In the genomic region with DNA sequence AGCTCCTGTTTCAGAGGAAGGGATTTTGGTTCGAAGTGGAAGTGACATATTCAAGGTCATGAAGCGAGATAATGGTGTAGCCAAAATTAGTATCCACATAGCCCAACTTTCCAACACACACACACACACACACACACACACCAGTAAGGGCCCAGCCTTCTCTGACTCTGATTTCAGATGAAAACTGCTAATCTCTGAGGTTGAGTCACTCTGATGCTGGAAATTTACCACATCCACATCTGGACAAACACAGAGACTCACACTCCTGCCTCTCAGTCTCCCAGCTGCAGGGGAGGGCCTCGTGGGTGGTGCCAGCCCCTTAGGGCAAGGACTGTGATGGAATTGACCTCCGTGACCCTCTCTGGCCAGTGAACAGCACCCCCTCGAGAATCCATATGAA, we compare ENCODE assay signal across 13 cellular contexts. TPM values are rescaled to one million over a fixed set of nuclear protein-coding genes. Genes with fewer than 3 reads are reported as not detected.
DNase-seq lines count a peak whose midpoint lies in the region; ATAC-seq, FAIRE-seq and TF ChIP-seq lines count a peak whose summit lies in the region.
"Had no signal": no experiment of that assay in that cellular context is flagged by ENCODE, and none has a peak within 500 bp of the region (broad histone marks: within the 10 kb centered on the region; RNA-seq: fewer than 3 reads in every experiment).

No MANE protein-coding gene starts in this region.

- TF ChIP-seq CTCF in fibroblast of mammary gland (conservative IDR thresholded peaks at IDR 0.05; ENCODE audit: control insufficient read depth, insufficient read depth, low read depth, low read length) (no peak), omental fat pad (IDR thresholded peaks at IDR 0.05) (no peak)

- no peak overlapping the region for H3K4me3 ChIP-seq in fibroblast of mammary gland (ENCODE audit: control insufficient read depth, low read depth, low read length)
- H3K4me3 ChIP-seq: GM12878, SJSA1 had no signal

- in situ Hi-C loops in ACHN (cut with HindIII; ENCODE audit: low pct_ligation_motif_present, low pct_unique_long_range_greater_than_20kb, low sequenced_read_pairs) = no loop called here

- DNase-seq in EH (ENCODE audit: low read depth) (peak; percentile 87), RCC 7860 (ENCODE audit: low spot score) (peak; percentile 33), fibroblast of mammary gland (ENCODE audit: low read depth) (peak; percentile 96), omental fat pad (ENCODE audit: low spot score) (no peak), epidermal melanocyte (ENCODE audit: insufficient read length, low spot score) (no peak), NCI-H526 (lab: John Stamatoyannopoulos, UW) (no peak), ACHN (no peak)
- no peak for DNase-seq in activated effector memory CD4-positive, alpha-beta T cell treated with anti-CD3 and anti-CD28 coated beads, Interleukin-2, amount 50 U/mL, for 16 hours
- DNase-seq: stimulated activated CD4-positive, alpha-beta T cell treated with anti-CD3 and anti-CD28 coated beads, Interleukin-12 subunit alpha, Interleukin-12 subunit beta, amount 100 ng/mL, for 4 hours had no signal

- peak; percentile 55 for ATAC-seq in omental fat pad (ENCODE audit: low FRiP score)
- ATAC-seq: GM12878 had no signal

- no peak for FAIRE-seq in RCC 7860 (lab: Jason Lieb, UNC)
- FAIRE-seq: GM12878 had no signal

RNA-seq across cellular contexts. Expression of a gene that starts 29.0 kb away (rescaled TPM):
- 10 to 100 TPM; 43.0 to 84.9 (median 57.7) TPM for total RNA-seq in omental fat pad

RNA-seq across cellular contexts. Expression of a gene that starts 42.6 kb away (rescaled TPM):
- total RNA-seq in omental fat pad = 1 to 10 TPM; 1.6 to 7.7 (median 3.5) TPM
- total RNA-seq: activated T-helper 1 cell treated with anti-CD3 and anti-CD28 coated beads, Interleukin-12 subunit alpha, Interleukin-12 subunit beta, Interleukin-2, Interleukin-4 antibody, amounts not matched to agents 30 ng/mL and 10 ng/mL and 1 ng/mL, durations not matched to agents 14 hours and 24 hours and 36 hours; HT-29; SJSA1 had no signal

RNA-seq across cellular contexts. Expression of a gene that starts 50.8 kb away (rescaled TPM):
- total RNA-seq in omental fat pad = 1 to 10 TPM in 1 of 4 donors, under 1 TPM in 1, not detected in 2; 0.46 to 1.1 TPM

Comparison
In these comparisons a context has a peak if more than half of its experiments do, and no peak if none do; other contexts are left out.
1. DNase-seq: peak in EH (single experiment), RCC 7860 (single experiment) and fibroblast of mammary gland (single experiment); none in omental fat pad (single experiment), epidermal melanocyte (single experiment), activated effector memory CD4-positive, alpha-beta T cell treated with anti-CD3 and anti-CD28 coated beads, Interleukin-2, amount 50 U/mL, for 16 hours (single experiment), NCI-H526 (0 of 2) and ACHN (single experiment).